Comparison of ENCODE assay signal across 8 cellular contexts in genomic region chr17:7435676-7436555, GRCh38. TPM values are rescaled to one million over a fixed set of nuclear protein-coding genes. Genes with fewer than 3 reads are reported as not detected.
A peak's percentile ranks its signal among the peaks of the same experiment; 100 is the strongest.
DNase-seq lines count a peak whose midpoint lies in the region; ATAC-seq, FAIRE-seq and TF ChIP-seq lines count a peak whose summit lies in the region.

No MANE protein-coding gene starts in this region.

- peak; percentile 8 for ATAC-seq in HG03565 (IDR thresholded peaks at IDR 0.05; ENCODE audit: unreplicated experiment)
- ATAC-seq in GM12878, result peak; percentile 49

- peaks cover 6% of the 10 kb centered on the region for H3K79me2 ChIP-seq in GM12878 (ENCODE audit: control insufficient read depth, insufficient read depth, low read length)

- H3K4me1 ChIP-seq in GM12878 (ENCODE audit: control insufficient read depth, insufficient read depth, low read length), result peaks cover 26% of the 10 kb centered on the region

- H3K36me3 Mint-ChIP-seq in T-helper 1 cell treated with Interleukin-12 subunit alpha and Interleukin-12 subunit beta and Interleukin-4 antibody, amounts not matched to agents 30 μg/mL and 1 μg/mL, for 36 hours (ENCODE audit: low read depth), result peaks cover 8% of the 10 kb centered on the region

- 16% methylated on average over 49 of the region's 49 CpGs for WGBS in GM12878 (ENCODE audit: insufficient coverage, insufficient replicate concordance, low lambda C conversion rate, missing lambda C conversion rate)

- peak overlapping the region; percentile 92 for H3K4me3 Mint-ChIP-seq in T-helper 1 cell treated with Interleukin-12 subunit alpha and Interleukin-12 subunit beta and Interleukin-4 antibody, amounts not matched to agents 30 μg/mL and 1 μg/mL, for 36 hours

- POLR2A ChIA-PET in GM12878 (lab: Charles Lee), result interaction anchor here (0.8 to 8.2 kb wide), 20 partner anchors 8 to 251 kb away, joined by 3 to 63 read pairs (median 6); partner anchors contain the start of genes ACAP1, CD68, CHRNB1 and NEURL4

- CTCF ChIA-PET in GM12878 (lab: Yijun Ruan, JAX), result interaction anchor here (0.6 to 3.4 kb wide), 27 partner anchors 10 to 769 kb away, joined by 3 to 58 read pairs (median 4); partner anchors contain the start of genes ACAP1, ATP1B2, CHRNB1 and FXR2

- TF ChIP-seq EP300 in GM12878 (IDR thresholded peaks at IDR 0.05; ENCODE audit: borderline replicate concordance in 1 of 2, control insufficient read depth in 1 of 2, low read depth in 2 of 2, low read length in 2 of 2), result no peak

- peak overlapping the region; percentile 91 for H2AFZ ChIP-seq in GM12878 (ENCODE audit: control insufficient read depth, low read depth, low read length)

- TSS peak; percentile 90 for BruUV-seq in GM12878 (replicated peaks; lab: Mats Ljungman, UMichigan)

- no peak for FAIRE-seq in GM12878 (lab: Jason Lieb, UNC)

- TF ChIP-seq POLR2A in GM12878 (IDR thresholded peaks at IDR 0.05; ENCODE audit: low read depth, low read length), result no peak

- intact Hi-C loops in GM12878 (cut with micrococcal nuclease; ENCODE audit: unreplicated experiment), result loop anchor here (1.0 to 10.0 kb wide), 6 partner anchors 19 to 391 kb away; partner anchors contain the start of genes KCTD11, SENP3, SLC16A11 and TMEM256

- H3K36me3 ChIP-seq in GM12878 (ENCODE audit: control insufficient read depth in 2 of 2, insufficient read depth in 2 of 2, low read length in 1 of 2), result no peaks in the 10 kb centered on the region
- H3K36me3 ChIP-seq in kidney epithelial cell (ENCODE audit: control insufficient read depth, insufficient read depth, low read length), result no peaks in the 10 kb centered on the region

- RAD21 ChIA-PET in GM12878 (lab: Charles Lee; ENCODE audit: unreplicated experiment), result interaction anchor here (0.6 to 3.0 kb wide), 22 partner anchors 9 to 252 kb away, joined by 3 to 21 read pairs (median 5); partner anchors contain the start of genes ACAP1, CD68, CHRNB1 and FXR2

- H3K4me3 ChIP-seq in GM12878 (peak overlapping the region; percentile 78), kidney epithelial cell (ENCODE audit: low read depth, low read length) (peak overlapping the region; percentile 73)

- H3K27me3 ChIP-seq in GM12878 (replicated peaks in 1 of 2; ENCODE audit: control insufficient read depth in 2 of 2, insufficient read depth in 2 of 2, low read length in 1 of 2) (peaks cover 0 to 4% of the 10 kb centered on the region in 2 experiments; a peak in 1 of 4 replicates), kidney epithelial cell (ENCODE audit: control insufficient read depth, insufficient read depth, low read length) (peaks cover 2% of the 10 kb centered on the region)

- TF ChIP-seq CTCF in GM12878 (IDR thresholded peaks at IDR 0.05 in 2 of 3, conservative IDR thresholded peaks at IDR 0.05 in 1 of 3; ENCODE audit: control insufficient read depth in 2 of 3, extremely low read depth in 1 of 3, insufficient read depth in 1 of 3, low read depth in 3 of 3, low read length in 3 of 3) (peak; percentile 20 to 37 (median 34); a peak in 2 of 6 replicates), kidney epithelial cell (IDR thresholded peaks at IDR 0.05; ENCODE audit: insufficient read depth, low read length, poor library complexity, severe bottlenecking) (peak; percentile 48)

- SMC1A ChIA-PET in GM12878 (lab: Charles Lee; ENCODE audit: uncharacterized antibody, unreplicated experiment), result interaction anchor here (0.6 to 3.4 kb wide), 11 partner anchors 38 to 297 kb away, joined by 3 to 35 read pairs (median 5); partner anchors contain the start of genes NEURL4, TNFSF13, TP53 and WRAP53

- H3K27ac ChIP-seq in GM12878 (ENCODE audit: control insufficient read depth, insufficient read depth), result peak overlapping the region; percentile 60

- no peaks in the 10 kb centered on the region for H3K9me3 Mint-ChIP-seq in T-helper 1 cell treated with Interleukin-12 subunit alpha and Interleukin-12 subunit beta and Interleukin-4 antibody, amounts not matched to agents 30 μg/mL and 1 μg/mL, for 36 hours

- in situ Hi-C loops in GM12878 (cut with MboI), result no loop called here

- H3K9ac ChIP-seq in GM12878 (ENCODE audit: control insufficient read depth, insufficient read depth, low read length), result peak overlapping the region; percentile 64

- peak overlapping the region; percentile 97 for H3K27ac Mint-ChIP-seq in T-helper 1 cell treated with Interleukin-12 subunit alpha and Interleukin-12 subunit beta and Interleukin-4 antibody, amounts not matched to agents 30 μg/mL and 1 μg/mL, for 36 hours

- peaks cover 8% of the 10 kb centered on the region for H3K27me3 Mint-ChIP-seq in T-helper 1 cell treated with Interleukin-12 subunit alpha and Interleukin-12 subunit beta and Interleukin-4 antibody, amounts not matched to agents 30 μg/mL and 1 μg/mL, for 36 hours (ENCODE audit: low read depth)

- no peaks in the 10 kb centered on the region for H4K20me1 ChIP-seq in GM12878 (ENCODE audit: control insufficient read depth, insufficient read depth)

- no peaks in the 10 kb centered on the region for H3K9me3 ChIP-seq in GM12878 (replicated peaks; ENCODE audit: control insufficient read depth, insufficient read depth, low read length)

- H3K4me2 ChIP-seq in GM12878 (ENCODE audit: control insufficient read depth, insufficient read depth), result peak overlapping the region; percentile 85

- DNase-seq in SIG-M5 treated with dmso at 0.1 percent for 504 hours (lab: John Stamatoyannopoulos, UW; ENCODE audit: unreplicated experiment), result peak; percentile 73
- no peak for DNase-seq in SIG-M5 (lab: John Stamatoyannopoulos, UW)
- no peak for DNase-seq in GM12878 (ENCODE audit: low read depth, low spot score)
- no peak for DNase-seq in kidney epithelial cell (ENCODE audit: low read depth)
- DNase-seq in stimulated activated CD4-positive, alpha-beta T cell treated with anti-CD3 and anti-CD28 coated beads, Interleukin-4, amount 100 ng/mL, for 1 hour, result peak; percentile 57
- no peak for DNase-seq in NCI-H524 (lab: John Stamatoyannopoulos, UW)

- peaks cover 34% of the 10 kb centered on the region for H3K4me1 Mint-ChIP-seq in T-helper 1 cell treated with Interleukin-12 subunit alpha and Interleukin-12 subunit beta and Interleukin-4 antibody, amounts not matched to agents 30 μg/mL and 1 μg/mL, for 36 hours (ENCODE audit: low read depth)

- TF ChIP-seq RAD21 in GM12878 (IDR thresholded peaks at IDR 0.05; ENCODE audit: insufficient read depth, low read depth, low read length), result no peak

RNA-seq across cellular contexts. Expression of gene TMEM102, which starts 0.7 kb away (rescaled TPM):
- total RNA-seq in GM12878 (2013; cell fraction: nucleolus; rRNA removed), result 16.1 and 20.0 TPM in 2 replicates
- total RNA-seq in GM12878 (2014; rRNA removed) (14.0 and 14.8 TPM in 2 replicates), GM12878 (2014; rRNA removed; fragmentation: Illumina TruSeq; extraction: Trizol) (4.2 and 5.1 TPM in 2 replicates), GM12878 (2021) (13.9 and 14.4 TPM in 2 replicates), kidney epithelial cell (31.7 and 34.9 TPM in 2 replicates)
- polyA plus RNA-seq in GM12878 (2011; ENCODE audit: low read depth), result 3.1 TPM
- polyA plus RNA-seq in GM12878 (2011; rRNA removed) (2.6 and 6.5 TPM in 2 replicates), GM12878 (2014; fragmentation: Illumina TruSeq; extraction: Trizol) (1.9 and 4.5 TPM in 2 replicates), GM12878 (2014; fragmentation: Nextera tagmentation; extraction: Ambion mirVana) (under 1 TPM in 1 of 2 experiments, not detected in 1; 0.04 TPM), GM12878 (2014; rRNA removed) (10.5 and 11.1 TPM in 2 replicates), GM12878 (2016; fragmentation: Nextera tagmentation; extraction: Ambion mirVana) (10 to 100 TPM; 11.3 to 12.8 TPM)
- polyA plus RNA-seq in GM12878 (2011; cell fraction: cytosol; rRNA removed), result 9.6 and 11.9 TPM in 2 replicates
- polyA plus RNA-seq in GM12878 (2011; cell fraction: nucleus; rRNA removed), result 18.4 and 19.8 TPM in 2 replicates
- polyA plus RNA-seq in GM12878 (2012), result 8.1 and 10.8 TPM in 2 replicates
- polyA minus RNA-seq in GM12878 (2011; rRNA and poly(A)+ RNA removed), result 8.1 and 14.0 TPM in 2 replicates
- polyA minus RNA-seq in GM12878 (2011; cell fraction: cytosol; rRNA and poly(A)+ RNA removed), result 3.4 and 4.7 TPM in 2 replicates
- polyA minus RNA-seq in GM12878 (2011; cell fraction: nucleus; rRNA and poly(A)+ RNA removed), result 16.3 and 18.7 TPM in 2 replicates

RNA-seq across cellular contexts. Expression of gene FGF11, which starts 3.4 kb away (rescaled TPM):
- total RNA-seq in GM12878 (2013; cell fraction: nucleolus; rRNA removed), result 23.7 and 26.4 TPM in 2 replicates
- total RNA-seq in GM12878 (2014; rRNA removed) (2.3 and 3.0 TPM in 2 replicates), GM12878 (2014; rRNA removed; fragmentation: Illumina TruSeq; extraction: Trizol) (1.8 and 2.4 TPM in 2 replicates), GM12878 (2021) (3.0 TPM in 2 replicates), kidney epithelial cell (1.5 and 1.8 TPM in 2 replicates)
- 13.9 TPM for polyA plus RNA-seq in GM12878 (2011; ENCODE audit: low read depth)
- polyA plus RNA-seq in GM12878 (2011; rRNA removed) (15.6 and 21.1 TPM in 2 replicates), GM12878 (2014; fragmentation: Illumina TruSeq; extraction: Trizol) (3.5 and 4.1 TPM in 2 replicates), GM12878 (2014; fragmentation: Nextera tagmentation; extraction: Ambion mirVana) (1 to 10 TPM in 1 of 2 experiments, under 1 TPM in 1; 0.69 to 1.3 TPM), GM12878 (2014; rRNA removed) (2.3 and 2.8 TPM in 2 replicates), GM12878 (2016; fragmentation: Nextera tagmentation; extraction: Ambion mirVana) (1 to 10 TPM in 1 of 2 experiments, under 1 TPM in 1; 0.97 to 1.8 TPM)
- 14.9 and 20.2 TPM in 2 replicates for polyA plus RNA-seq in GM12878 (2011; cell fraction: cytosol; rRNA removed)
- polyA plus RNA-seq in GM12878 (2011; cell fraction: nucleus; rRNA removed), result 42.8 and 79.1 TPM in 2 replicates
- polyA plus RNA-seq in GM12878 (2012), result 18.4 and 22.6 TPM in 2 replicates
- 6.2 and 10.5 TPM in 2 replicates for polyA minus RNA-seq in GM12878 (2011; rRNA and poly(A)+ RNA removed)
- polyA minus RNA-seq in GM12878 (2011; cell fraction: cytosol; rRNA and poly(A)+ RNA removed), result 3.7 and 3.8 TPM in 2 replicates
- 6.6 and 6.9 TPM in 2 replicates for polyA minus RNA-seq in GM12878 (2011; cell fraction: nucleus; rRNA and poly(A)+ RNA removed)

RNA-seq across cellular contexts. Expression of gene SPEM3, which starts 7.3 kb away (rescaled TPM):
- total RNA-seq in GM12878 (2013; cell fraction: nucleolus; rRNA removed), result not detected in 2 replicates
- not detected in 2 replicates for total RNA-seq in GM12878 (2014; rRNA removed)
- not detected in 2 replicates for total RNA-seq in GM12878 (2014; rRNA removed; fragmentation: Illumina TruSeq; extraction: Trizol)
- not detected in 2 replicates for total RNA-seq in GM12878 (2021)
- not detected for polyA plus RNA-seq in GM12878 (2011; ENCODE audit: low read depth)
- not detected in 2 replicates for polyA plus RNA-seq in GM12878 (2011; rRNA removed)
- polyA plus RNA-seq in GM12878 (2011; cell fraction: cytosol; rRNA removed), result not detected in 2 replicates
- not detected in 2 replicates for polyA plus RNA-seq in GM12878 (2011; cell fraction: nucleus; rRNA removed)
- not detected in 2 replicates for polyA plus RNA-seq in GM12878 (2012)
- polyA plus RNA-seq in GM12878 (2014; fragmentation: Illumina TruSeq; extraction: Trizol), result not detected in 2 replicates
- polyA plus RNA-seq in GM12878 (2014; fragmentation: Nextera tagmentation; extraction: Ambion mirVana), result not detected
- polyA plus RNA-seq in GM12878 (2014; rRNA removed), result not detected in 2 replicates
- not detected for polyA plus RNA-seq in GM12878 (2016; fragmentation: Nextera tagmentation; extraction: Ambion mirVana)
- not detected in 2 replicates for polyA minus RNA-seq in GM12878 (2011; rRNA and poly(A)+ RNA removed)
- not detected in 2 replicates for polyA minus RNA-seq in GM12878 (2011; cell fraction: cytosol; rRNA and poly(A)+ RNA removed)
- not detected in 2 replicates for polyA minus RNA-seq in GM12878 (2011; cell fraction: nucleus; rRNA and poly(A)+ RNA removed)
- not detected in 2 replicates for total RNA-seq in kidney epithelial cell

RNA-seq across cellular contexts. Expression of gene CHRNB1, which starts 8.9 kb away (rescaled TPM):
- 8.8 and 10.3 TPM in 2 replicates for total RNA-seq in GM12878 (2013; cell fraction: nucleolus; rRNA removed)
- total RNA-seq in GM12878 (2014; rRNA removed) (10.8 and 12.0 TPM in 2 replicates), GM12878 (2014; rRNA removed; fragmentation: Illumina TruSeq; extraction: Trizol) (12.8 and 12.9 TPM in 2 replicates), GM12878 (2021) (5.8 and 7.4 TPM in 2 replicates), kidney epithelial cell (19.0 and 21.6 TPM in 2 replicates)
- 5.9 TPM for polyA plus RNA-seq in GM12878 (2011; ENCODE audit: low read depth)
- polyA plus RNA-seq in GM12878 (2011; rRNA removed) (9.1 and 11.0 TPM in 2 replicates), GM12878 (2014; fragmentation: Illumina TruSeq; extraction: Trizol) (12.2 and 14.4 TPM in 2 replicates), GM12878 (2014; fragmentation: Nextera tagmentation; extraction: Ambion mirVana) (10 to 100 TPM; 13.2 to 14.8 TPM), GM12878 (2014; rRNA removed) (10.6 and 11.6 TPM in 2 replicates), GM12878 (2016; fragmentation: Nextera tagmentation; extraction: Ambion mirVana) (10 to 100 TPM in 1 of 2 experiments, 1 to 10 TPM in 1; 8.5 to 10.7 TPM)
- 20.4 and 24.7 TPM in 2 replicates for polyA plus RNA-seq in GM12878 (2011; cell fraction: cytosol; rRNA removed)
- 9.5 and 9.7 TPM in 2 replicates for polyA plus RNA-seq in GM12878 (2011; cell fraction: nucleus; rRNA removed)
- polyA plus RNA-seq in GM12878 (2012), result 10.9 and 11.6 TPM in 2 replicates
- 7.5 and 13.9 TPM in 2 replicates for polyA minus RNA-seq in GM12878 (2011; rRNA and poly(A)+ RNA removed)
- polyA minus RNA-seq in GM12878 (2011; cell fraction: cytosol; rRNA and poly(A)+ RNA removed), result 2.1 and 4.1 TPM in 2 replicates
- polyA minus RNA-seq in GM12878 (2011; cell fraction: nucleus; rRNA and poly(A)+ RNA removed), result 3.0 and 4.3 TPM in 2 replicates

RNA-seq across cellular contexts. Expression of gene SPEM2, which starts 10.5 kb away (rescaled TPM):
- total RNA-seq in GM12878 (2013; cell fraction: nucleolus; rRNA removed), result not detected in 2 replicates
- total RNA-seq in GM12878 (2014; rRNA removed) (not detected in 2 replicates), GM12878 (2014; rRNA removed; fragmentation: Illumina TruSeq; extraction: Trizol) (not detected in 2 replicates), GM12878 (2021) (not detected in 2 replicates), kidney epithelial cell (not detected in 2 replicates)
- polyA plus RNA-seq in GM12878 (2011; ENCODE audit: low read depth), result not detected
- polyA plus RNA-seq in GM12878 (2011; rRNA removed) (not detected in 2 replicates), GM12878 (2014; fragmentation: Illumina TruSeq; extraction: Trizol) (not detected in 2 replicates), GM12878 (2014; fragmentation: Nextera tagmentation; extraction: Ambion mirVana) (not detected), GM12878 (2014; rRNA removed) (not detected in 2 replicates), GM12878 (2016; fragmentation: Nextera tagmentation; extraction: Ambion mirVana) (not detected)
- polyA plus RNA-seq in GM12878 (2011; cell fraction: cytosol; rRNA removed), result not detected in 2 replicates
- polyA plus RNA-seq in GM12878 (2011; cell fraction: nucleus; rRNA removed), result not detected in 2 replicates
- not detected in 2 replicates for polyA plus RNA-seq in GM12878 (2012)
- polyA minus RNA-seq in GM12878 (2011; rRNA and poly(A)+ RNA removed), result not detected in 2 replicates
- not detected in 2 replicates for polyA minus RNA-seq in GM12878 (2011; cell fraction: cytosol; rRNA and poly(A)+ RNA removed)
- polyA minus RNA-seq in GM12878 (2011; cell fraction: nucleus; rRNA and poly(A)+ RNA removed), result not detected in 2 replicates

Comparison
In these comparisons a context has a peak if more than half of its experiments do, and no peak if none do; other contexts are left out.
1. DNase-seq: peak in SIG-M5 treated with dmso at 0.1 percent for 504 hours (single experiment) and stimulated activated CD4-positive, alpha-beta T cell treated with anti-CD3 and anti-CD28 coated beads, Interleukin-4, amount 100 ng/mL, for 1 hour (single experiment); none in SIG-M5 (single experiment), GM12878 (single experiment), kidney epithelial cell (single experiment) and NCI-H524 (0 of 2).